ENCODE assay signal across 10 cellular contexts in the genomic region with DNA sequence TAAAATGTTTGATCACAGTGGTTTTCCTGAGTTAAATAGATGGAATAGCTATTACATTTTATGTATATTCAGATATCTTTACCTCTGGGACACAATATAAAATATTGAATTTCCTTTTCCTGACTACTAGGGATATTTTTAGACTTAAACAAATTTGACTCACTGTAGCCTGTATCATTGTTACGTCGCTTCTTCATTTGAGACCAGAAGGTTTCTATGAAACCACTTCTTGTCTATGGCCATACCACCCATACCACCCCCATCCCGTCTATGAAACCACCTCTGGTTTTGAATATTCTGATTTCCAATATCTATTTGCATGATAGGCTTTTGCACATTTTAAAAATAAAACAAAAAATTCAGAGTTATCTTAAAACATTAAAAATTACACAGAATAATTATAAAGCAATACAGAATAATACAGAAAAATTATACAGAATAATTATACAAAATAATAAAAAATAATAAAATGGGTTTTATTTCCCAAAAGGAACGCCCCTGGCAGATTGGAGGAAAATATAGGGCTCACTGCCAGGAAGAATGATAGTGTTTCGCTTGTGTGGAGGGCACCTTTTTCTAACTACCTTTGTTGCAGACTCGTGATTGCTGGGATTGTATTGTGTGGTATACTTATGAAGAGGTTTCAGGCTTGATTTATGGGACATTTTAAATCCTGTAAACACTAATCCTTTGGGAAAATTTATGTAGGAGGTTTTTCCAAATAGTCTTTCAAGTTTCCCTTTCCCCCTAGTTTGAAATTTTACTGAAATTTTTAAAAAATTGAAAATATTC. TPM values are rescaled to one million over a fixed set of nuclear protein-coding genes. Genes with fewer than 3 reads are reported as not detected.
DNase-seq lines count a peak whose midpoint lies in the region; ATAC-seq and TF ChIP-seq lines count a peak whose summit lies in the region.
"Had no signal": no experiment of that assay in that cellular context is flagged by ENCODE, and none has a peak within 500 bp of the region (broad histone marks: within the 10 kb centered on the region; RNA-seq: fewer than 3 reads in every experiment).

No MANE protein-coding gene starts in this region.

- no peak overlapping the region for H3K27ac ChIP-seq in trophoblast cell (ENCODE audit: low read depth, low read length)
- H3K27ac ChIP-seq: SJSA1 had no signal

- H3K9me3 Mint-ChIP-seq in IgD-negative memory B cell: no peaks in the 10 kb centered on the region
- no peaks in the 10 kb centered on the region for H3K9me3 Mint-ChIP-seq in activated T-helper 17 cell treated with anti-CD3 and anti-CD28 coated beads, Interleukin-2, amount 50 U/mL, for 72 hours

- H4K91ac ChIP-seq in trophoblast cell (ENCODE audit: low read depth, low read length): no peak overlapping the region

- H3K9me3 ChIP-seq in trophoblast cell (ENCODE audit: insufficient read depth, low read depth, low read length): no peaks in the 10 kb centered on the region
- H3K9me3 ChIP-seq: SJSA1 had no signal

- no peak overlapping the region for H2BK5ac ChIP-seq in trophoblast cell (ENCODE audit: low read depth, low read length, poor library complexity)

- peaks cover 17% of the 10 kb centered on the region for H3K79me2 ChIP-seq in trophoblast cell (ENCODE audit: control insufficient read depth, insufficient read depth, low read length, poor library complexity)

- H3K4me2 ChIP-seq in trophoblast cell (ENCODE audit: low read length): no peak overlapping the region

- no peaks in the 10 kb centered on the region for H3K27me3 Mint-ChIP-seq in IgD-negative memory B cell
- no peaks in the 10 kb centered on the region for H3K27me3 Mint-ChIP-seq in activated T-helper 17 cell treated with anti-CD3 and anti-CD28 coated beads, Interleukin-2, amount 50 U/mL, for 72 hours

- H2AFZ ChIP-seq in trophoblast cell (ENCODE audit: insufficient read depth, low read length, poor library complexity): no peak overlapping the region

- H4K8ac ChIP-seq in trophoblast cell (ENCODE audit: low read depth, low read length): no peak overlapping the region

- no peak overlapping the region for H3K14ac ChIP-seq in trophoblast cell (ENCODE audit: low read length)

- no peak overlapping the region for H3K18ac ChIP-seq in trophoblast cell (ENCODE audit: low read length)

- no peak for ATAC-seq in activated T-helper 17 cell treated with anti-CD3 and anti-CD28 coated beads, Interleukin-2, amount 50 U/mL, for 72 hours (replicated peaks)
- ATAC-seq in HG03378 (IDR thresholded peaks at IDR 0.05; ENCODE audit: unreplicated experiment): no peak

- WGBS in trophoblast cell (ENCODE audit: extremely low coverage, insufficient coverage, insufficient read length): no CpG with 5 or more reads among the region's 6 CpGs

- H4K12ac ChIP-seq in trophoblast cell (ENCODE audit: low read depth, low read length): no peak overlapping the region

- H3K23ac ChIP-seq in trophoblast cell (ENCODE audit: low read length): peak overlapping the region; percentile 80

- peak overlapping the region in 2 of 3 donors; percentile 39 to 87 for H3K27ac Mint-ChIP-seq in IgD-negative memory B cell
- peak overlapping the region; percentile 10 for H3K27ac Mint-ChIP-seq in activated T-helper 17 cell treated with anti-CD3 and anti-CD28 coated beads, Interleukin-2, amount 50 U/mL, for 72 hours

- no peaks in the 10 kb centered on the region for H3K36me3 Mint-ChIP-seq in IgD-negative memory B cell
- peaks cover 28% of the 10 kb centered on the region for H3K36me3 Mint-ChIP-seq in activated T-helper 17 cell treated with anti-CD3 and anti-CD28 coated beads, Interleukin-2, amount 50 U/mL, for 72 hours (ENCODE audit: low read depth)

- peaks cover 21% of the 10 kb centered on the region for H3K79me1 ChIP-seq in trophoblast cell (ENCODE audit: low read length)

- peaks cover 36 to 44% (median 37%) of the 10 kb centered on the region in 3 donors for H3K4me1 Mint-ChIP-seq in IgD-negative memory B cell
- H3K4me1 Mint-ChIP-seq in activated T-helper 17 cell treated with anti-CD3 and anti-CD28 coated beads, Interleukin-2, amount 50 U/mL, for 72 hours: peaks cover 15% of the 10 kb centered on the region

- no peak overlapping the region for H3K9ac ChIP-seq in trophoblast cell (ENCODE audit: low read length)

- DNase-seq in NOMO-1 treated with DMSO at 0.1 percent for 48 hours (lab: John Stamatoyannopoulos, UW; ENCODE audit: unreplicated experiment): peak; percentile 7
- DNase-seq in NOMO-1 treated with dmso at 0.1 percent for 144 hours (lab: John Stamatoyannopoulos, UW; ENCODE audit: unreplicated experiment): no peak
- DNase-seq in trophoblast cell: no peak
- no peak for DNase-seq in KBM-7
- DNase-seq in erythroblast (lab: John Stamatoyannopoulos, UW): no peak
- DNase-seq: upper lobe of left lung had no signal

- H2BK12ac ChIP-seq in trophoblast cell (ENCODE audit: low read length): no peak overlapping the region

- peaks cover 0 to 1% of the 10 kb centered on the region in 2 experiments for H3K4me1 ChIP-seq in trophoblast cell (ENCODE audit: control insufficient read depth in 1 of 2, insufficient read depth in 2 of 2, low read length in 2 of 2)

- TF ChIP-seq POLR2A in erythroblast (IDR thresholded peaks at IDR 0.05; ENCODE audit: low read length): no peak

- peak overlapping the region; percentile 72 for H3K4ac ChIP-seq in trophoblast cell (ENCODE audit: low read depth, low read length)

- no peak overlapping the region for H2AK5ac ChIP-seq in trophoblast cell (ENCODE audit: low read length)

- no peaks in the 10 kb centered on the region for H3K36me3 ChIP-seq in trophoblast cell (ENCODE audit: control insufficient read depth in 1 of 2, insufficient read depth in 2 of 2, low read length in 2 of 2)
- H3K36me3 ChIP-seq: upper lobe of left lung had no signal

- H3K4me3 ChIP-seq in trophoblast cell (ENCODE audit: low read depth, low read length): no peak overlapping the region
- H3K4me3 ChIP-seq: SJSA1, upper lobe of left lung had no signal

- H3K4me3 Mint-ChIP-seq in IgD-negative memory B cell: peak overlapping the region in 3 of 4 donors; percentile 44 to 90 (median 65)
- H3K4me3 Mint-ChIP-seq in activated T-helper 17 cell treated with anti-CD3 and anti-CD28 coated beads, Interleukin-2, amount 50 U/mL, for 72 hours: peak overlapping the region; percentile 97

- H3K27me3 ChIP-seq in trophoblast cell (ENCODE audit: insufficient read depth, low read length): no peaks in the 10 kb centered on the region
- H3K27me3 ChIP-seq: SJSA1, upper lobe of left lung had no signal

- in situ Hi-C loops in KBM-7 (cut with MboI; ENCODE audit: low pct_unique_long_range_greater_than_20kb, low sequenced_read_pairs): no loop called here

- H2BK120ac ChIP-seq in trophoblast cell (ENCODE audit: insufficient read depth, low read length, poor library complexity): no peak overlapping the region

RNA-seq across cellular contexts. Expression of gene SPEN, which starts 4.7 kb away (rescaled TPM):
- 43.2 TPM for polyA plus RNA-seq in IgD-negative memory B cell
- 10 to 100 TPM; 48.9 to 66.7 TPM for total RNA-seq in activated T-helper 17 cell treated with anti-CD3 and anti-CD28 coated beads, Interleukin-2, amount 50 U/mL, for 72 hours
- 21.2 and 21.4 TPM in 2 replicates for polyA plus RNA-seq in trophoblast cell (2013)

RNA-seq across cellular contexts. Expression of gene UQCRHL, which starts 44.8 kb away (rescaled TPM):
- 1.3 TPM for polyA plus RNA-seq in IgD-negative memory B cell
- total RNA-seq in activated T-helper 17 cell treated with anti-CD3 and anti-CD28 coated beads, Interleukin-2, amount 50 U/mL, for 72 hours: 1 to 10 TPM; 1.8 to 2.2 TPM
- 2.1 TPM in 2 replicates for polyA plus RNA-seq in trophoblast cell (2013)
